In genomic region chr20:19777311-19777710, GRCh38 we compare ENCODE assay signal across 29 cellular contexts. TPM values are rescaled to one million over a fixed set of nuclear protein-coding genes. Genes with fewer than 3 reads are reported as not detected.
A peak's percentile ranks its signal among the peaks of the same experiment; 100 is the strongest.
DNase-seq lines count a peak whose midpoint lies in the region; ATAC-seq and TF ChIP-seq lines count a peak whose summit lies in the region.
"Had no signal": no experiment of that assay in that cellular context is flagged by ENCODE, and none has a peak within 500 bp of the region (broad histone marks: within the 10 kb centered on the region; RNA-seq: fewer than 3 reads in every experiment).

No MANE protein-coding gene starts in this region.

- intact Hi-C loops in left cardiac atrium (cut with DNase I): no loop called here
- intact Hi-C loops in uterus (cut with DNase I; ENCODE audit: low total_unique reads): no loop called here

- no peak overlapping the region for H3K9ac ChIP-seq in skeletal muscle tissue (ENCODE audit: low read depth in 1 of 3, low read length in 3 of 3)

- H3K27me3 ChIP-seq in right atrium auricular region (no peaks in the 10 kb centered on the region), skeletal muscle tissue (ENCODE audit: control insufficient read depth in 3 of 3, insufficient read depth in 3 of 3, low read length in 3 of 3) (no peaks in the 10 kb centered on the region), uterus (no peaks in the 10 kb centered on the region)
- H3K27me3 ChIP-seq: left lung had no signal

- H3K27ac ChIP-seq in right atrium auricular region: peak overlapping the region; percentile 55 to 74
- H3K27ac ChIP-seq in skeletal muscle tissue (ENCODE audit: low read depth, low read length): peak overlapping the region; percentile 53
- peak overlapping the region; percentile 4 to 40 for H3K27ac ChIP-seq in uterus

- H3K9me3 ChIP-seq in right atrium auricular region (no peaks in the 10 kb centered on the region), skeletal muscle tissue (ENCODE audit: control insufficient read depth in 3 of 3, low read length in 3 of 3) (no peaks in the 10 kb centered on the region), uterus (no peaks in the 10 kb centered on the region)
- H3K9me3 ChIP-seq: A549, left lung had no signal

- H3K4me1 ChIP-seq in right atrium auricular region (peaks cover 0 to 81% of the 10 kb centered on the region in 2 donors), skeletal muscle tissue (ENCODE audit: control insufficient read depth in 3 of 3, insufficient read depth in 3 of 3, low read length in 3 of 3) (peaks cover 51 to 62% (median 56%) of the 10 kb centered on the region in 3 donors), uterus (peaks cover 0 to 6% of the 10 kb centered on the region in 2 donors)

- TF ChIP-seq CTCF in right atrium auricular region (IDR thresholded peaks at IDR 0.05): no peak
- no peak for TF ChIP-seq CTCF in uterus (IDR thresholded peaks at IDR 0.05)

- no peak for ATAC-seq in left cardiac atrium
- ATAC-seq: A549; activated T-cell treated with anti-CD3 and anti-CD28 coated beads, Interleukin-2, amount 50 U/mL, for 4 hours; CD8-positive, alpha-beta T cell; naive thymus-derived CD8-positive, alpha-beta T cell; stimulated activated memory B cell treated with anti-CD40 and anti-IgM and Interleukin-4, amounts not matched to agents 10 μg/mL and 1 μg/mL and 100 μg/mL, for 72 hours; WTC11 had no signal

- H3K36me3 ChIP-seq in right atrium auricular region: no peaks in the 10 kb centered on the region
- no peaks in the 10 kb centered on the region for H3K36me3 ChIP-seq in skeletal muscle tissue (ENCODE audit: control insufficient read depth in 3 of 3, insufficient read depth in 3 of 3, low read length in 3 of 3)
- no peaks in the 10 kb centered on the region for H3K36me3 ChIP-seq in uterus
- H3K36me3 ChIP-seq: left lung had no signal

- DNase-seq in right atrium auricular region (ENCODE audit: low spot score) (peak; percentile 36), left cardiac atrium (no peak), left kidney (ENCODE audit: low read depth, low spot score) (peak; percentile 43), uterus (no peak), NCI-H774 (lab: John Stamatoyannopoulos, UW) (no peak), Ammon's horn (ENCODE audit: low spot score) (no peak), H4 (ENCODE audit: low spot score) (no peak)
- DNase-seq: activated CD4-positive, alpha-beta T cell treated with anti-CD3 and anti-CD28 coated beads, Interleukin-2, amount 10 ng/mL, durations not matched to agents 7 days and 5 days; activated naive CD4-positive, alpha-beta T cell; activated T-cell treated with anti-CD3 and anti-CD28 coated beads, Interleukin-2, amount 50 U/mL, for 4 hours; AML-193; CD8-positive, alpha-beta T cell; effector CD8-positive, alpha-beta T cell; EL; hippocampal formation; immature natural killer cell; left lung; naive thymus-derived CD8-positive, alpha-beta T cell; NCI-H1105 treated with DMSO at 0.1 percent for 48 hours; NCI-H1930; NCI-H524 treated with DMSO at 0.1 percent for 48 hours; NK-92 treated with Interleukin-12 subunit alpha and Interleukin-12 subunit beta, amount 100 ng/mL, for 24 hours; nucleus accumbens; SIG-M5; stimulated activated CD4-positive, alpha-beta T cell treated with anti-CD3 and anti-CD28 coated beads, Interleukin-4, amount 100 ng/mL, for 24 hours had no signal

- H3K4me3 ChIP-seq in right atrium auricular region (no peak overlapping the region), skeletal muscle tissue (ENCODE audit: low read length in 3 of 3) (no peak overlapping the region), uterus (no peak overlapping the region)
- H3K4me3 ChIP-seq: A549, left lung had no signal

- no peak for TF ChIP-seq POLR2A in uterus (IDR thresholded peaks at IDR 0.05)

RNA-seq across cellular contexts. Expression of gene RIN2, which starts 19.3 kb away (rescaled TPM):
- total RNA-seq in right atrium auricular region (10 to 100 TPM; 33.1 to 56.6 TPM), left cardiac atrium (10 to 100 TPM; 43.9 to 50.1 TPM), skeletal muscle tissue (27.1 TPM), uterus (10 to 100 TPM; 29.7 to 77.5 (median 59.6) TPM)
- 13.7 and 18.5 TPM in 2 replicates for total RNA-seq in H4 (2014; rRNA removed; shearing (Covaris generic))
- total RNA-seq: activated CD4-positive, alpha-beta T cell treated with anti-CD3 and anti-CD28 coated beads, Interleukin-2, amount 10 ng/mL, durations not matched to agents 7 days and 5 days; CD8-positive, alpha-beta T cell had no signal

Comparison
In these comparisons a context has a peak if more than half of its experiments do, and no peak if none do; other contexts are left out.
1. DNase-seq: peak in right atrium auricular region (single experiment) and left kidney (single experiment); none in left cardiac atrium (single experiment), uterus (0 of 2), NCI-H774 (single experiment), Ammon's horn (single experiment) and H4 (single experiment).
2. Peak in every context shown above with its lines, with median percentiles within 50 percentile points of each other: H3K27ac ChIP-seq.